Comparison of ENCODE assay signal across 1 cellular context in the genomic region with DNA sequence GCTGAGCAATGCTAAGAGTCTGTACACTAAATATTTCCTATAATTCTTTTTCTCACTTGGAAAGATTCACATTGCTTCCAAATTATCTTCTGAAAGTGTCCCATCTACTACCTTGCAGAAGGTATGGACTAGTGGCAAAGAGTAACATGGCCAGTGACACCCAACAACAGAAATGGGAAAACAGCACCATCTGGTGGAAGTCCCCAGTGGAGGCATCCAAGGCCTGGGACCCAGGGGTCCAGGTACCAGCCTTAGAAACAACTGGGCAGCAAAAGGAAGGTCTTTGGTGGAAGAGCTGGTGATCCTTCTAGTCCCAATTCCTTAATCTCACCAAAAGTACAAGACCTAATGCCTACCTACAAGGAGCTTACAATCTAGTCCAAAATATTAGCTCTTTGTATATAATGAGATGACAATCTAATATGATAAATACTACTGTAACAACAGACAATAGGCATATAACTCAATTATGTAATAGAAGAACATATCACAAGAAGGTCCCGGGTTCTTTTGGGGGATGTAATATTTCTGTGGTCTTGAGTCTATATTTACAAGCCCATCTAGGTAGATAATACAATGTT.
TF ChIP-seq lines count a peak whose summit lies in the region.

No MANE protein-coding gene starts in this region.

TF ChIP-seq in GM12878, 131 proteins besides CTCF, POLR2A, EP300 and RAD21 (continued from another document):
- TF ChIP-seq SMC3 (IDR thresholded peaks at IDR 0.05; ENCODE audit: borderline replicate concordance, low read length), result peak; percentile 26; the same call in 1 of the 2 replicates
- TF ChIP-seq HDGF (IDR thresholded peaks at IDR 0.05), result no peak
- TF ChIP-seq SMARCA5 (IDR thresholded peaks at IDR 0.05), result no peak
